18 cellular contexts compared by ENCODE assay signal in genomic region chr1:228740543-228740942, GRCh38.
"Had no signal": no experiment of that assay in that cellular context is flagged by ENCODE, and none has a peak within 500 bp of the region (broad histone marks: within the 10 kb centered on the region; RNA-seq: fewer than 3 reads in every experiment).

No MANE protein-coding gene starts in this region.

- DNase-seq: activated CD4-positive, alpha-beta T cell treated with anti-CD3 and anti-CD28 coated beads, Interleukin-2, amount 10 ng/mL, durations not matched to agents 24 days and 14 days; activated naive CD4-positive, alpha-beta T cell treated with anti-CD3 and anti-CD28 coated beads, Interleukin-2, amount 10 ng/mL, durations not matched to agents 7 days and 5 days; activated T-cell treated with anti-CD3 and anti-CD28 coated beads for 4 hours; adrenal gland; cerebellar nuclear complex; foreskin keratinocyte; heart right ventricle; left ventricle myocardium superior; naive thymus-derived CD8-positive, alpha-beta T cell; occipital lobe; psoas muscle; sigmoid colon; stimulated activated CD4-positive, alpha-beta T cell treated with anti-CD3 and anti-CD28 coated beads, Interleukin-2, amount 100 ng/mL, for 48 hours; stimulated activated CD8-positive, alpha-beta memory T cell treated with anti-CD3 and anti-CD28 coated beads, Interleukin-4, amount 100 ng/mL, for 48 hours; T-helper 9 cell had no signal

- H3K27ac Mint-ChIP-seq: activated CD4-positive, alpha-beta T cell treated with anti-CD3 and anti-CD28 coated beads, Interleukin-2, amount 10 ng/mL, durations not matched to agents 24 days and 14 days; activated naive CD4-positive, alpha-beta T cell treated with anti-CD3 and anti-CD28 coated beads, Interleukin-2, amount 10 ng/mL, durations not matched to agents 7 days and 5 days; activated T-helper 2 cell treated with anti-CD3 and anti-CD28 coated beads, Interferon-gamma antibody, Interleukin-2, Interleukin-4, amounts not matched to agents 10 μg/mL and 5 μg/mL and 100 μg/mL, durations not matched to agents 14 hours and 24 hours and 36 hours; stimulated activated naive CD8-positive, alpha-beta T cell treated with anti-CD3 and anti-CD28 coated beads, Interleukin-15, Interleukin-2, amounts not matched to agents 100 ng/mL and 50 ng/mL, for 24 hours had no signal

- H3K9me3 ChIP-seq: adrenal gland, heart right ventricle, psoas muscle, sigmoid colon, SJSA1 had no signal

- H3K4me1 ChIP-seq: foreskin keratinocyte had no signal

- H3K27me3 Mint-ChIP-seq: activated naive CD4-positive, alpha-beta T cell treated with anti-CD3 and anti-CD28 coated beads, Interleukin-2, amount 10 ng/mL, durations not matched to agents 7 days and 5 days had no signal

- H3K27ac ChIP-seq: adrenal gland, foreskin keratinocyte, heart right ventricle, psoas muscle, SJSA1 had no signal

- H3K27me3 ChIP-seq: adrenal gland, sigmoid colon, SJSA1 had no signal

- H3K4me3 ChIP-seq: adrenal gland, heart right ventricle, psoas muscle, sigmoid colon, SJSA1 had no signal

- H3K4me3 Mint-ChIP-seq: activated CD4-positive, alpha-beta T cell treated with anti-CD3 and anti-CD28 coated beads, Interleukin-2, amount 10 ng/mL, durations not matched to agents 24 days and 14 days; activated naive CD4-positive, alpha-beta T cell treated with anti-CD3 and anti-CD28 coated beads, Interleukin-2, amount 10 ng/mL, durations not matched to agents 7 days and 5 days; naive thymus-derived CD8-positive, alpha-beta T cell; stimulated activated naive CD8-positive, alpha-beta T cell treated with anti-CD3 and anti-CD28 coated beads, Interleukin-15, Interleukin-2, amounts not matched to agents 100 ng/mL and 50 ng/mL, for 24 hours had no signal

- H3K9me3 Mint-ChIP-seq: activated CD4-positive, alpha-beta T cell treated with anti-CD3 and anti-CD28 coated beads, Interleukin-2, amount 10 ng/mL, durations not matched to agents 24 days and 14 days; activated naive CD4-positive, alpha-beta T cell treated with anti-CD3 and anti-CD28 coated beads, Interleukin-2, amount 10 ng/mL, durations not matched to agents 7 days and 5 days; activated T-helper 2 cell treated with anti-CD3 and anti-CD28 coated beads, Interferon-gamma antibody, Interleukin-2, Interleukin-4, amounts not matched to agents 10 μg/mL and 5 μg/mL and 100 μg/mL, durations not matched to agents 14 hours and 24 hours and 36 hours; naive thymus-derived CD8-positive, alpha-beta T cell; stimulated activated naive CD8-positive, alpha-beta T cell treated with anti-CD3 and anti-CD28 coated beads, Interleukin-15, Interleukin-2, amounts not matched to agents 100 ng/mL and 50 ng/mL, for 24 hours had no signal
